16 cellular contexts compared by ENCODE assay signal in genomic region chr4:122117743-122118142, GRCh38. TPM values are rescaled to one million over a fixed set of nuclear protein-coding genes. Genes with fewer than 3 reads are reported as not detected.
DNase-seq lines count a peak whose midpoint lies in the region; ATAC-seq and TF ChIP-seq lines count a peak whose summit lies in the region.
"Had no signal": no experiment of that assay in that cellular context is flagged by ENCODE, and none has a peak within 500 bp of the region (broad histone marks: within the 10 kb centered on the region; RNA-seq: fewer than 3 reads in every experiment).

No MANE protein-coding gene starts in this region.

- no peak overlapping the region for H3K27ac ChIP-seq in IMR-90 (ENCODE audit: insufficient read depth, low read length)
- no peak overlapping the region for H3K27ac ChIP-seq in vagina
- H3K27ac ChIP-seq in thyroid gland: no peak overlapping the region
- H3K27ac ChIP-seq: heart left ventricle, suprapubic skin had no signal

- H3K27me3 ChIP-seq in IMR-90 (ENCODE audit: control insufficient read depth, insufficient read depth, low read length): no peaks in the 10 kb centered on the region
- no peaks in the 10 kb centered on the region for H3K27me3 ChIP-seq in vagina
- no peaks in the 10 kb centered on the region for H3K27me3 ChIP-seq in thyroid gland
- H3K27me3 ChIP-seq: heart left ventricle, suprapubic skin had no signal

- H3K9me1 ChIP-seq in IMR-90 (ENCODE audit: insufficient read depth, low read length): no peaks in the 10 kb centered on the region

- no peak overlapping the region for H2AK9ac ChIP-seq in IMR-90 (replicated peaks; ENCODE audit: low read depth, low read length, poor library complexity)

- no peak overlapping the region for H3K56ac ChIP-seq in IMR-90 (ENCODE audit: extremely low read depth, insufficient read depth, low read length)

- H3K36me3 Mint-ChIP-seq in activated CD4-positive, alpha-beta T cell treated with anti-CD3 and anti-CD28 coated beads for 36 hours (ENCODE audit: low read depth): peaks cover 3% of the 10 kb centered on the region
- no peaks in the 10 kb centered on the region for H3K36me3 Mint-ChIP-seq in activated T-helper 17 cell treated with anti-CD3 and anti-CD28 coated beads, Interleukin-2, amount 50 U/mL, for 72 hours (ENCODE audit: low read depth)

- TF ChIP-seq POLR2A in IMR-90 (IDR thresholded peaks at IDR 0.05; ENCODE audit: low read depth, low read length) (no peak), vagina (IDR thresholded peaks at IDR 0.05) (no peak), thyroid gland (IDR thresholded peaks at IDR 0.05) (no peak)

- H3K27ac Mint-ChIP-seq in activated CD4-positive, alpha-beta T cell treated with anti-CD3 and anti-CD28 coated beads for 36 hours: no peak overlapping the region
- H3K27ac Mint-ChIP-seq in activated T-helper 17 cell treated with anti-CD3 and anti-CD28 coated beads, Interleukin-2, amount 50 U/mL, for 72 hours: peak overlapping the region; percentile 22

- POLR2A ChIA-PET in activated CD4-positive, alpha-beta T cell treated with anti-CD3 and anti-CD28 coated beads for 36 hours (lab: Charles Lee): no interaction called here
- POLR2A ChIA-PET in IMR-90 (lab: Charles Lee; ENCODE audit: unreplicated experiment): no interaction called here

- H3K23ac ChIP-seq in IMR-90 (ENCODE audit: low read depth, low read length): no peak overlapping the region

- no peak overlapping the region for H3K18ac ChIP-seq in IMR-90 (ENCODE audit: low read depth, low read length)

- H3K36me3 ChIP-seq in IMR-90 (ENCODE audit: control insufficient read depth, insufficient read depth, low read length) (no peaks in the 10 kb centered on the region), mucosa of descending colon (ENCODE audit: low read depth) (no peaks in the 10 kb centered on the region), vagina (no peaks in the 10 kb centered on the region), thyroid gland (no peaks in the 10 kb centered on the region)
- H3K36me3 ChIP-seq: heart left ventricle, suprapubic skin had no signal

- H4K8ac ChIP-seq in IMR-90 (ENCODE audit: low read depth in 2 of 2, low read length in 2 of 2): no peak overlapping the region

- peak; percentile 74 for ATAC-seq in activated CD4-positive, alpha-beta T cell treated with anti-CD3 and anti-CD28 coated beads for 36 hours
- peak; percentile 51 for ATAC-seq in IMR-90 (ENCODE audit: low read depth)
- ATAC-seq in activated T-helper 17 cell treated with anti-CD3 and anti-CD28 coated beads, Interleukin-2, amount 50 U/mL, for 72 hours (replicated peaks): peak; percentile 82
- peak; percentile 27 for ATAC-seq in mucosa of descending colon
- ATAC-seq: heart left ventricle had no signal

- H2BK5ac ChIP-seq in IMR-90 (ENCODE audit: low read depth, low read length, poor library complexity, severe bottlenecking): no peak overlapping the region

- H2BK20ac ChIP-seq in IMR-90 (ENCODE audit: low read depth, low read length): no peak overlapping the region

- TF ChIP-seq CTCF in IMR-90 (conservative IDR thresholded peaks at IDR 0.05; ENCODE audit: low read depth, low read length): no peak
- TF ChIP-seq CTCF in mucosa of descending colon (IDR thresholded peaks at IDR 0.05): no peak
- TF ChIP-seq CTCF in vagina (IDR thresholded peaks at IDR 0.05): no peak
- TF ChIP-seq CTCF in thyroid gland (IDR thresholded peaks at IDR 0.05): no peak

- no peaks in the 10 kb centered on the region for H4K20me1 ChIP-seq in IMR-90 (ENCODE audit: insufficient read depth, low read length)

- H3K4me3 Mint-ChIP-seq in activated CD4-positive, alpha-beta T cell treated with anti-CD3 and anti-CD28 coated beads for 36 hours: no peak overlapping the region
- peak overlapping the region; percentile 41 for H3K4me3 Mint-ChIP-seq in activated T-helper 17 cell treated with anti-CD3 and anti-CD28 coated beads, Interleukin-2, amount 50 U/mL, for 72 hours

- no peak overlapping the region for H2BK120ac ChIP-seq in IMR-90 (ENCODE audit: low read depth, low read length)

- no peak for TF ChIP-seq RAD21 in IMR-90 (IDR thresholded peaks at IDR 0.05; ENCODE audit: low read length)

- CTCF ChIA-PET in activated CD4-positive, alpha-beta T cell treated with anti-CD3 and anti-CD28 coated beads for 36 hours (lab: Charles Lee): interaction anchor here (0.6 to 1.0 kb wide), 2 partner anchors 13 to 93 kb away, joined by 3 to 4 read pairs; no protein-coding TSS in a partner anchor
- CTCF ChIA-PET in IMR-90 (lab: Yijun Ruan, JAX): interaction anchor here (0.5 kb wide), 1 partner anchor 225 kb away, joined by 4 read pairs; no protein-coding TSS in a partner anchor

- H3K9me3 ChIP-seq in IMR-90 (ENCODE audit: control insufficient read depth, insufficient read depth, low read length): no peaks in the 10 kb centered on the region
- no peaks in the 10 kb centered on the region for H3K9me3 ChIP-seq in mucosa of descending colon
- H3K9me3 ChIP-seq in vagina: no peaks in the 10 kb centered on the region
- H3K9me3 ChIP-seq in thyroid gland: no peaks in the 10 kb centered on the region
- H3K9me3 ChIP-seq: suprapubic skin had no signal

- no peak overlapping the region for H2AK5ac ChIP-seq in IMR-90 (ENCODE audit: low read depth, low read length)

- DNase-seq in activated CD4-positive, alpha-beta T cell treated with anti-CD3 and anti-CD28 coated beads for 36 hours: peak; percentile 9
- DNase-seq in activated CD4-positive, alpha-beta T cell treated with anti-CD3 and anti-CD28 coated beads, Interleukin-2, amount 50 U/mL, for 4 hours: no peak
- DNase-seq in IMR-90: peak; percentile 32
- DNase-seq in mucosa of descending colon: no peak
- DNase-seq in vagina (ENCODE audit: extremely low spot score in 2 of 2): no peak
- DNase-seq in thyroid gland: no peak
- no peak for DNase-seq in NCI-H526 (lab: John Stamatoyannopoulos, UW)
- DNase-seq: 8988T; activated naive CD4-positive, alpha-beta T cell; cortex of kidney; DMS153; heart left ventricle; posterior cingulate gyrus had no signal

- H3K9ac ChIP-seq in IMR-90 (ENCODE audit: low read depth, low read length): no peak overlapping the region

- H3K4me1 Mint-ChIP-seq in activated CD4-positive, alpha-beta T cell treated with anti-CD3 and anti-CD28 coated beads for 36 hours: peaks cover 19% of the 10 kb centered on the region
- peaks cover 18% of the 10 kb centered on the region for H3K4me1 Mint-ChIP-seq in activated T-helper 17 cell treated with anti-CD3 and anti-CD28 coated beads, Interleukin-2, amount 50 U/mL, for 72 hours

- WGBS in IMR-90 (ENCODE audit: extremely low coverage in 2 of 2, insufficient read length in 1 of 2), 2 experiments: 86% methylated on average over 1 of the region's 1 CpG; no CpG with 5 or more reads in 1 of the 2 experiments
- 92 to 100% methylated on average over 1 of the region's 1 CpG for WGBS in thyroid gland, 2 donors

- H3K9me3 Mint-ChIP-seq in activated CD4-positive, alpha-beta T cell treated with anti-CD3 and anti-CD28 coated beads for 36 hours (ENCODE audit: low read depth): peaks cover 5% of the 10 kb centered on the region
- H3K9me3 Mint-ChIP-seq in activated T-helper 17 cell treated with anti-CD3 and anti-CD28 coated beads, Interleukin-2, amount 50 U/mL, for 72 hours: peaks cover 13% of the 10 kb centered on the region

- no peak overlapping the region for H2BK15ac ChIP-seq in IMR-90 (ENCODE audit: low read depth, low read length)

- BruUV-seq in IMR-90 (replicated peaks; lab: Mats Ljungman, UMichigan): no TSS peak

- intact Hi-C loops in activated CD4-positive, alpha-beta T cell treated with anti-CD3 and anti-CD28 coated beads for 36 hours (cut with DNase I, micrococcal nuclease): no loop called here
- intact Hi-C loops in IMR-90 (cut with micrococcal nuclease): no loop called here
- intact Hi-C loops in mucosa of descending colon (cut with DNase I, micrococcal nuclease): no loop called here
- intact Hi-C loops in vagina (cut with DNase I): no loop called here
- intact Hi-C loops in thyroid gland (cut with DNase I): no loop called here

- dilution Hi-C loops in IMR-90 (cut with HindIII; ENCODE audit: low sequenced_read_pairs, unreplicated experiment): no loop called here

- no peak overlapping the region for H4K91ac ChIP-seq in IMR-90 (ENCODE audit: insufficient read depth, low read depth, low read length)

- H3K4me1 ChIP-seq in IMR-90 (ENCODE audit: control insufficient read depth, insufficient read depth, low read length) (no peaks in the 10 kb centered on the region), mucosa of descending colon (ENCODE audit: low read depth) (no peaks in the 10 kb centered on the region), vagina (no peaks in the 10 kb centered on the region), thyroid gland (no peaks in the 10 kb centered on the region)
- H3K4me1 ChIP-seq: suprapubic skin had no signal

- in situ Hi-C loops in IMR-90 (cut with MboI; ENCODE audit: low sequenced_read_pairs): no loop called here

- H3K4me3 ChIP-seq in IMR-90 (ENCODE audit: insufficient read depth, low read depth, low read length): no peak overlapping the region
- H3K4me3 ChIP-seq in mucosa of descending colon: no peak overlapping the region
- no peak overlapping the region for H3K4me3 ChIP-seq in vagina
- no peak overlapping the region for H3K4me3 ChIP-seq in thyroid gland (replicated peaks in 1 of 3)
- H3K4me3 ChIP-seq: heart left ventricle, lung, suprapubic skin had no signal

- no peak overlapping the region for H3K4me2 ChIP-seq in IMR-90 (ENCODE audit: low read depth, low read length)

- no peak overlapping the region for H2AFZ ChIP-seq in IMR-90 (replicated peaks; ENCODE audit: low read length, poor library complexity)

- H3K14ac ChIP-seq in IMR-90 (replicated peaks; ENCODE audit: low read depth, low read length): no peak overlapping the region

- no peaks in the 10 kb centered on the region for H3K27me3 Mint-ChIP-seq in activated CD4-positive, alpha-beta T cell treated with anti-CD3 and anti-CD28 coated beads for 36 hours
- H3K27me3 Mint-ChIP-seq in activated T-helper 17 cell treated with anti-CD3 and anti-CD28 coated beads, Interleukin-2, amount 50 U/mL, for 72 hours: no peaks in the 10 kb centered on the region

- no peaks in the 10 kb centered on the region for H3K79me1 ChIP-seq in IMR-90 (ENCODE audit: low read depth in 1 of 2, low read length in 2 of 2)

- H4K5ac ChIP-seq in IMR-90 (ENCODE audit: low read depth, low read length): no peak overlapping the region

- H3K4ac ChIP-seq in IMR-90 (ENCODE audit: low read depth, low read length): no peak overlapping the region

RNA-seq across cellular contexts. Expression of gene BLTP1, which starts 34.4 kb away (rescaled TPM):
- 10 to 100 TPM; 16.5 to 20.1 TPM for total RNA-seq in activated CD4-positive, alpha-beta T cell treated with anti-CD3 and anti-CD28 coated beads for 36 hours
- 92.7 and 111 TPM in 2 replicates for total RNA-seq in IMR-90 (2012; rRNA removed)
- 14.7 and 18.9 TPM in 2 replicates for polyA plus RNA-seq in IMR-90 (2012; rRNA removed)
- 3.4 and 4.6 TPM in 2 replicates for polyA plus RNA-seq in IMR-90 (2012; cell fraction: cytosol; rRNA removed)
- 5.6 and 55.5 TPM in 2 replicates for polyA plus RNA-seq in IMR-90 (2012; cell fraction: nucleus; rRNA removed; ENCODE audit: low replicate concordance)
- 10 to 100 TPM; 43.2 to 49.9 TPM for total RNA-seq in activated T-helper 17 cell treated with anti-CD3 and anti-CD28 coated beads, Interleukin-2, amount 50 U/mL, for 72 hours
- total RNA-seq in mucosa of descending colon: 100 to 1,000 TPM in 1 of 3 donors, 10 to 100 TPM in 2; 65.0 to 108 (median 84.7) TPM
- total RNA-seq in vagina: 94.0 TPM
- total RNA-seq in thyroid gland: 100 to 1,000 TPM; 158 to 268 (median 180) TPM

Comparison
In these comparisons a context has a peak if more than half of its experiments do, and no peak if none do; other contexts are left out.
1. DNase-seq: peak in activated CD4-positive, alpha-beta T cell treated with anti-CD3 and anti-CD28 coated beads for 36 hours (single experiment) and IMR-90 (single experiment); none in activated CD4-positive, alpha-beta T cell treated with anti-CD3 and anti-CD28 coated beads, Interleukin-2, amount 50 U/mL, for 4 hours (0 of 2), mucosa of descending colon (0 of 3), vagina (0 of 2), thyroid gland (0 of 2) and NCI-H526 (0 of 2).
2. ATAC-seq: peak in every context shown above with its lines; median percentile 82 in activated T-helper 17 cell treated with anti-CD3 and anti-CD28 coated beads, Interleukin-2, amount 50 U/mL, for 72 hours; 74 in activated CD4-positive, alpha-beta T cell treated with anti-CD3 and anti-CD28 coated beads for 36 hours; 51 in IMR-90; 27 in mucosa of descending colon.